9 cellular contexts compared by ENCODE assay signal in the genomic region with DNA sequence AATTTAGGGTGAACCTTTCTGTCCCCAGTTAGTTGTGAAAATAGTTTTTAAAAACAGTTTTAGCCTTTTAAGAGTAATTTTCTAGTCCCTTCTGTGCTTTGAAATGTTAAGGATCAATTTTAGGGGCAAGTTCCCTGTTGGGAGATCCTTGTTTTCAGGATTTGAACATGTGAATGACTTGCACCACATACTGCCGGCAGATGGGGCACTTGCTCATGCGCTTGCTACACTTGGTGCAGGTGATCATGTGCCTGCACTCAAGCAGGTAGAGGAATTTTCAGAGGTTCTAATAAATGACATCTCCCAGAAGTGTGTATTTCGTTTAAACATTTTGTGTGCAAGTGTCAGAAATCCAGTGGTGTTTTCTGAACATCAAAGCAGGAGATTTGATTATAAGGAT.
DNase-seq lines count a peak whose midpoint lies in the region; ATAC-seq and TF ChIP-seq lines count a peak whose summit lies in the region.
"Had no signal": no experiment of that assay in that cellular context is flagged by ENCODE, and none has a peak within 500 bp of the region (broad histone marks: within the 10 kb centered on the region; RNA-seq: fewer than 3 reads in every experiment).

No MANE protein-coding gene starts in this region.

- peak; percentile 34 for DNase-seq in activated CD4-positive, alpha-beta T cell treated with anti-CD3 and anti-CD28 coated beads for 36 hours
- no peak for DNase-seq in activated CD4-positive, alpha-beta T cell treated with anti-CD3 and anti-CD28 coated beads for 4 hours
- DNase-seq in dermis microvascular lymphatic vessel endothelial cell (ENCODE audit: low read depth in 2 of 2) (peak; percentile 1 to 4), osteocyte (ENCODE audit: extremely low spot score, unreplicated experiment) (no peak), NCI-H1417 treated with DMSO at 0.1 percent for 48 hours (lab: John Stamatoyannopoulos, UW) (no peak)
- DNase-seq: C1 segment of cervical spinal cord had no signal

- H3K36me3 Mint-ChIP-seq in activated CD4-positive, alpha-beta T cell treated with anti-CD3 and anti-CD28 coated beads for 36 hours (ENCODE audit: low read depth): no peaks in the 10 kb centered on the region
- no peaks in the 10 kb centered on the region for H3K36me3 Mint-ChIP-seq in osteocyte (ENCODE audit: unreplicated experiment)

- no peaks in the 10 kb centered on the region for H3K27me3 Mint-ChIP-seq in activated CD4-positive, alpha-beta T cell treated with anti-CD3 and anti-CD28 coated beads for 36 hours
- H3K27me3 Mint-ChIP-seq in osteocyte (ENCODE audit: unreplicated experiment): peaks cover 7% of the 10 kb centered on the region

- TF ChIP-seq CTCF in osteocyte (IDR thresholded peaks at IDR 0.05): peak; percentile 63

- intact Hi-C loops in activated CD4-positive, alpha-beta T cell treated with anti-CD3 and anti-CD28 coated beads for 36 hours (cut with DNase I, micrococcal nuclease): loop anchor here in 1 of 2 experiments (5.0 to 10.0 kb wide), 2 partner anchors 213 to 321 kb away; no protein-coding TSS in a partner anchor

- no peaks in the 10 kb centered on the region for H3K9me3 Mint-ChIP-seq in activated CD4-positive, alpha-beta T cell treated with anti-CD3 and anti-CD28 coated beads for 36 hours (ENCODE audit: low read depth)
- H3K9me3 Mint-ChIP-seq in osteocyte (ENCODE audit: unreplicated experiment): no peaks in the 10 kb centered on the region

- no peak overlapping the region for H3K4me3 Mint-ChIP-seq in activated CD4-positive, alpha-beta T cell treated with anti-CD3 and anti-CD28 coated beads for 36 hours
- no peak overlapping the region for H3K4me3 Mint-ChIP-seq in osteocyte (ENCODE audit: unreplicated experiment)

- POLR2A ChIA-PET in activated CD4-positive, alpha-beta T cell treated with anti-CD3 and anti-CD28 coated beads for 36 hours (lab: Charles Lee): no interaction called here

- CTCF ChIA-PET in activated CD4-positive, alpha-beta T cell treated with anti-CD3 and anti-CD28 coated beads for 36 hours (lab: Charles Lee): interaction anchor here (1.5 kb wide), 1 partner anchor 15 kb away, joined by 3 read pairs; no protein-coding TSS in a partner anchor

- ATAC-seq in activated CD4-positive, alpha-beta T cell treated with anti-CD3 and anti-CD28 coated beads for 36 hours: no peak
- ATAC-seq in HG03565 (IDR thresholded peaks at IDR 0.05; ENCODE audit: unreplicated experiment) (peak; percentile 60), HG02588 (IDR thresholded peaks at IDR 0.05; ENCODE audit: unreplicated experiment) (no peak), GM18861 (IDR thresholded peaks at IDR 0.05; ENCODE audit: unreplicated experiment) (no peak)

- H3K27ac Mint-ChIP-seq in activated CD4-positive, alpha-beta T cell treated with anti-CD3 and anti-CD28 coated beads for 36 hours: no peak overlapping the region
- no peak overlapping the region for H3K27ac Mint-ChIP-seq in osteocyte (ENCODE audit: unreplicated experiment)

- no peaks in the 10 kb centered on the region for H3K4me1 Mint-ChIP-seq in activated CD4-positive, alpha-beta T cell treated with anti-CD3 and anti-CD28 coated beads for 36 hours
- H3K4me1 Mint-ChIP-seq in osteocyte (ENCODE audit: unreplicated experiment): no peaks in the 10 kb centered on the region

Comparison
In these comparisons a context has a peak if more than half of its experiments do, and no peak if none do; other contexts are left out.
1. DNase-seq: peak in activated CD4-positive, alpha-beta T cell treated with anti-CD3 and anti-CD28 coated beads for 36 hours (single experiment) and dermis microvascular lymphatic vessel endothelial cell (2 of 2); none in activated CD4-positive, alpha-beta T cell treated with anti-CD3 and anti-CD28 coated beads for 4 hours (0 of 2), osteocyte (single experiment) and NCI-H1417 treated with DMSO at 0.1 percent for 48 hours (single experiment).